In the genomic region with DNA sequence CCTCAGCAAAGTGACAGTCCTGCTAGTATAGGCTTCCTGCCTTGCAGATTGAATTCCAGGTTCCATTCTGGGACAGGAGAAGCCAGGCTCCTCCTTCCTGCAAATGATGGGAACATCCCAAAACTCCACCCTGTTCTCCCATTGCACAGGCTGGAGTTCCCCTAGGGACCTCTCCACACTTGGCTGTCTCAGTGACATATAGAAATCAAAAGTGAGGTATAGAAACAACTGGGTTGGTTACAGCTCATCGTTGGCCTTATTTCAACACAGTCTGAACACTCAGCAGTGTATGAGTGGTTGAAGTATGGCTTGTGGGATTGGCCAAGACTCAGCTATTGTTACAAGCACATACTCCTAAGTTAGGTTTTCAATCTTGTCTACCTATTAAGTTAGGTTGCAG, we compare ENCODE assay signal across 24 cellular contexts.
DNase-seq lines count a peak whose midpoint lies in the region; ATAC-seq and TF ChIP-seq lines count a peak whose summit lies in the region.
"Had no signal": no experiment of that assay in that cellular context is flagged by ENCODE, and none has a peak within 500 bp of the region (broad histone marks: within the 10 kb centered on the region; RNA-seq: fewer than 3 reads in every experiment).

No MANE protein-coding gene starts in this region.

- no peak overlapping the region for H3K4ac ChIP-seq in mesenchymal stem cell (ENCODE audit: low read depth in 1 of 2, low read length in 2 of 2)

- no peak overlapping the region for H3K14ac ChIP-seq in mesenchymal stem cell (ENCODE audit: low read length in 2 of 2)

- no peak overlapping the region for H3K4me3 ChIP-seq in GM23248
- H3K4me3 ChIP-seq in mesenchymal stem cell (ENCODE audit: insufficient read depth in 1 of 2, low read depth in 1 of 2, low read length in 2 of 2), result no peak overlapping the region
- H3K4me3 ChIP-seq: cardiac muscle cell, dorsolateral prefrontal cortex, esophagus muscularis mucosa, ovary, right lobe of liver, tibial nerve had no signal

- H3K9ac ChIP-seq in GM23248 (no peak overlapping the region), mesenchymal stem cell (ENCODE audit: low read length) (no peak overlapping the region)

- H3K9me2 ChIP-seq in GM23248 (ENCODE audit: insufficient read depth), result no peaks in the 10 kb centered on the region

- H3K27ac ChIP-seq in GM23248, result no peak overlapping the region
- no peak overlapping the region for H3K27ac ChIP-seq in mesenchymal stem cell (ENCODE audit: low read length, poor library complexity, severe bottlenecking)
- H3K27ac ChIP-seq: C4-2B, cardiac muscle cell, dorsolateral prefrontal cortex, esophagus muscularis mucosa, ovary, right lobe of liver, tibial nerve had no signal

- no peak overlapping the region for H4K8ac ChIP-seq in mesenchymal stem cell (ENCODE audit: low read length)

- H3K9me3 ChIP-seq in GM23248 (ENCODE audit: low read depth) (no peaks in the 10 kb centered on the region), mesenchymal stem cell (ENCODE audit: control insufficient read depth, low read length) (no peaks in the 10 kb centered on the region)
- H3K9me3 ChIP-seq: esophagus muscularis mucosa, ovary, right lobe of liver, tibial nerve had no signal

- intact Hi-C loops in activated CD4-positive, alpha-beta T cell treated with anti-CD3 and anti-CD28 coated beads, Interleukin-2, amount 10 ng/mL, durations not matched to agents 24 days and 14 days (cut with micrococcal nuclease), result no loop called here

- H3K36me3 ChIP-seq in GM23248 (ENCODE audit: low read depth), result no peaks in the 10 kb centered on the region
- H3K36me3 ChIP-seq in mesenchymal stem cell (ENCODE audit: control insufficient read depth in 1 of 2, insufficient read depth in 2 of 2, low read depth in 1 of 2, low read length in 2 of 2), result no peaks in the 10 kb centered on the region
- H3K36me3 ChIP-seq: cardiac muscle cell, esophagus muscularis mucosa, ovary, right lobe of liver, tibial nerve had no signal

- H3K18ac ChIP-seq in mesenchymal stem cell (ENCODE audit: low read depth in 1 of 2, low read length in 2 of 2), result no peak overlapping the region

- H3K79me2 ChIP-seq in GM23248 (ENCODE audit: insufficient read depth), result no peaks in the 10 kb centered on the region

- no peak overlapping the region for H4K91ac ChIP-seq in mesenchymal stem cell (ENCODE audit: low read length)

- no peak overlapping the region for H3K23ac ChIP-seq in mesenchymal stem cell (ENCODE audit: low read length in 2 of 2)

- no peak overlapping the region for H2BK120ac ChIP-seq in mesenchymal stem cell (ENCODE audit: low read depth, low read length)

- no peaks in the 10 kb centered on the region for H3K27me3 Mint-ChIP-seq in WTC11 (ENCODE audit: low read depth)
- no peaks in the 10 kb centered on the region for H3K27me3 Mint-ChIP-seq in activated CD4-positive, alpha-beta T cell treated with anti-CD3 and anti-CD28 coated beads, Interleukin-2, amount 10 ng/mL, durations not matched to agents 24 days and 14 days
- H3K27me3 Mint-ChIP-seq: activated B cell treated with CpG ODN at 0.5 μM for 24 hours; activated T-helper 17 cell treated with anti-CD3 and anti-CD28 coated beads, Interleukin-2, amount 50 U/mL, for 72 hours had no signal

- no peaks in the 10 kb centered on the region for H3K9me3 Mint-ChIP-seq in WTC11
- H3K9me3 Mint-ChIP-seq in activated CD4-positive, alpha-beta T cell treated with anti-CD3 and anti-CD28 coated beads, Interleukin-2, amount 10 ng/mL, durations not matched to agents 24 days and 14 days, result no peaks in the 10 kb centered on the region

- H3K4me1 Mint-ChIP-seq in WTC11, result peaks cover 37% of the 10 kb centered on the region
- H3K4me1 Mint-ChIP-seq in activated CD4-positive, alpha-beta T cell treated with anti-CD3 and anti-CD28 coated beads, Interleukin-2, amount 10 ng/mL, durations not matched to agents 24 days and 14 days, result no peaks in the 10 kb centered on the region
- H3K4me1 Mint-ChIP-seq: activated T-helper 17 cell treated with anti-CD3 and anti-CD28 coated beads, Interleukin-2, amount 50 U/mL, for 72 hours; immature natural killer cell had no signal

- POLR2A ChIA-PET in WTC11 (lab: Charles Lee), result no interaction called here

- WGBS in GM23248 (ENCODE audit: low coverage in 1 of 2, low lambda C conversion rate in 2 of 2, missing lambda C conversion rate in 2 of 2), 2 experiments, result 35 to 45% methylated on average over 1 of the region's 1 CpG
- 71% methylated on average over 1 of the region's 1 CpG for WGBS in mesenchymal stem cell

- no peaks in the 10 kb centered on the region for H3K4me1 ChIP-seq in GM23248 (ENCODE audit: insufficient read depth)
- no peaks in the 10 kb centered on the region for H3K4me1 ChIP-seq in mesenchymal stem cell (ENCODE audit: control insufficient read depth, insufficient read depth, low read depth, low read length)
- H3K4me1 ChIP-seq: esophagus muscularis mucosa, right lobe of liver, tibial nerve had no signal

- no peak overlapping the region for H2AK5ac ChIP-seq in mesenchymal stem cell (ENCODE audit: low read length, severe bottlenecking)

- in situ Hi-C loops in GM23248 (cut with MboI), result no loop called here

- H3K27ac Mint-ChIP-seq in WTC11, result no peak overlapping the region
- H3K27ac Mint-ChIP-seq in activated CD4-positive, alpha-beta T cell treated with anti-CD3 and anti-CD28 coated beads, Interleukin-2, amount 10 ng/mL, durations not matched to agents 24 days and 14 days, result no peak overlapping the region
- H3K27ac Mint-ChIP-seq: activated B cell treated with CpG ODN at 0.5 μM for 24 hours; activated T-helper 17 cell treated with anti-CD3 and anti-CD28 coated beads, Interleukin-2, amount 50 U/mL, for 72 hours; immature natural killer cell had no signal

- no peaks in the 10 kb centered on the region for H3K36me3 Mint-ChIP-seq in WTC11
- no peaks in the 10 kb centered on the region for H3K36me3 Mint-ChIP-seq in activated CD4-positive, alpha-beta T cell treated with anti-CD3 and anti-CD28 coated beads, Interleukin-2, amount 10 ng/mL, durations not matched to agents 24 days and 14 days (ENCODE audit: low read depth)
- H3K36me3 Mint-ChIP-seq: immature natural killer cell had no signal

- no peak overlapping the region for H3K4me3 Mint-ChIP-seq in WTC11
- H3K4me3 Mint-ChIP-seq in activated CD4-positive, alpha-beta T cell treated with anti-CD3 and anti-CD28 coated beads, Interleukin-2, amount 10 ng/mL, durations not matched to agents 24 days and 14 days, result no peak overlapping the region
- H3K4me3 Mint-ChIP-seq: activated B cell treated with CpG ODN at 0.5 μM for 24 hours; activated T-helper 17 cell treated with anti-CD3 and anti-CD28 coated beads, Interleukin-2, amount 50 U/mL, for 72 hours; immature natural killer cell had no signal

- no peaks in the 10 kb centered on the region for H3K27me3 ChIP-seq in GM23248 (replicated peaks; ENCODE audit: insufficient read depth)
- H3K27me3 ChIP-seq in mesenchymal stem cell (ENCODE audit: control insufficient read depth in 1 of 2, insufficient read depth in 1 of 2, low read length in 2 of 2), result no peaks in the 10 kb centered on the region
- H3K27me3 ChIP-seq: cardiac muscle cell, dorsolateral prefrontal cortex, esophagus muscularis mucosa, ovary, right lobe of liver, tibial nerve had no signal

- H2AFZ ChIP-seq in GM23248 (no peak overlapping the region), mesenchymal stem cell (ENCODE audit: low read depth, low read length) (peak overlapping the region; percentile 14)

- CTCF ChIA-PET in WTC11 (lab: Charles Lee), result no interaction called here

- no peak overlapping the region for H2BK15ac ChIP-seq in mesenchymal stem cell (ENCODE audit: low read depth, poor library complexity, severe bottlenecking)

- no peaks in the 10 kb centered on the region for H3F3A ChIP-seq in GM23248 (ENCODE audit: insufficient read depth)

- H3K79me1 ChIP-seq in mesenchymal stem cell (replicated peaks; ENCODE audit: low read length, poor library complexity, severe bottlenecking), result no peaks in the 10 kb centered on the region

- H2BK5ac ChIP-seq in mesenchymal stem cell (ENCODE audit: low read depth, low read length, poor library complexity, severe bottlenecking), result no peak overlapping the region

- no peak overlapping the region for H2BK12ac ChIP-seq in mesenchymal stem cell (ENCODE audit: low read length in 2 of 2)

- no peak for TF ChIP-seq CTCF in WTC11 (IDR thresholded peaks at IDR 0.05)

- no peaks in the 10 kb centered on the region for H4K20me1 ChIP-seq in GM23248 (ENCODE audit: insufficient read depth)

- H3K4me2 ChIP-seq in GM23248 (ENCODE audit: unreplicated experiment) (no peak overlapping the region), mesenchymal stem cell (ENCODE audit: low read length, poor library complexity, severe bottlenecking) (no peak overlapping the region)

- DNase-seq in GM23248, result peak; percentile 3
- DNase-seq in M059J (ENCODE audit: low read depth), result peak; percentile 50
- no peak for DNase-seq in WTC11 (ENCODE audit: low spot score)
- peak; percentile 6 for DNase-seq in mesenchymal stem cell
- no peak for DNase-seq in DMS 273 (lab: John Stamatoyannopoulos, UW; ENCODE audit: unreplicated experiment)
- no peak for DNase-seq in activated CD4-positive, alpha-beta T cell treated with anti-CD3 and anti-CD28 coated beads, Interleukin-2, amount 10 ng/mL, durations not matched to agents 24 days and 14 days
- DNase-seq in mucosa of gallbladder (ENCODE audit: low spot score), result no peak
- DNase-seq: activated B cell treated with CpG ODN at 0.5 μM for 24 hours; DMS153; dorsolateral prefrontal cortex; immature natural killer cell; Kasumi-1; NCI-H187; ovary; right lobe of liver; SHP77; stimulated activated naive CD4-positive, alpha-beta T cell treated with Interleukin-2 at 50 U/mL for 16 hours; T-helper 1 cell had no signal

- ATAC-seq in WTC11 (peak; percentile 79), GM18873 (IDR thresholded peaks at IDR 0.05; ENCODE audit: low FRiP score, unreplicated experiment) (no peak)
- ATAC-seq: activated T-helper 17 cell treated with anti-CD3 and anti-CD28 coated beads, Interleukin-2, amount 50 U/mL, for 72 hours had no signal

TF ChIP-seq in WTC11, 78 proteins besides CTCF, POLR2A, EP300 and RAD21 (continues in another document):
- TF ChIP-seq, protein P1, sequence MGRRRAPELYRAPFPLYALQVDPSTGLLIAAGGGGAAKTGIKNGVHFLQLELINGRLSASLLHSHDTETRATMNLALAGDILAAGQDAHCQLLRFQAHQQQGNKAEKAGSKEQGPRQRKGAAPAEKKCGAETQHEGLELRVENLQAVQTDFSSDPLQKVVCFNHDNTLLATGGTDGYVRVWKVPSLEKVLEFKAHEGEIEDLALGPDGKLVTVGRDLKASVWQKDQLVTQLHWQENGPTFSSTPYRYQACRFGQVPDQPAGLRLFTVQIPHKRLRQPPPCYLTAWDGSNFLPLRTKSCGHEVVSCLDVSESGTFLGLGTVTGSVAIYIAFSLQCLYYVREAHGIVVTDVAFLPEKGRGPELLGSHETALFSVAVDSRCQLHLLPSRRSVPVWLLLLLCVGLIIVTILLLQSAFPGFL (CRISPR knock-in tag; IDR thresholded peaks at IDR 0.05; ENCODE audit: borderline replicate concordance), result no peak
- TF ChIP-seq ZNF219 (CRISPR knock-in tag; IDR thresholded peaks at IDR 0.05; ENCODE audit: borderline replicate concordance) (no peak), NR3C1 (CRISPR knock-in tag; conservative IDR thresholded peaks at IDR 0.05; ENCODE audit: low read depth) (no peak)

Comparison
In these comparisons a context has a peak if more than half of its experiments do, and no peak if none do; other contexts are left out.
1. DNase-seq: peak in GM23248 (single experiment), M059J (single experiment) and mesenchymal stem cell (single experiment); none in WTC11 (single experiment), DMS 273 (single experiment), activated CD4-positive, alpha-beta T cell treated with anti-CD3 and anti-CD28 coated beads, Interleukin-2, amount 10 ng/mL, durations not matched to agents 24 days and 14 days (single experiment) and mucosa of gallbladder (single experiment).